9 cellular contexts compared by ENCODE assay signal in the genomic region with DNA sequence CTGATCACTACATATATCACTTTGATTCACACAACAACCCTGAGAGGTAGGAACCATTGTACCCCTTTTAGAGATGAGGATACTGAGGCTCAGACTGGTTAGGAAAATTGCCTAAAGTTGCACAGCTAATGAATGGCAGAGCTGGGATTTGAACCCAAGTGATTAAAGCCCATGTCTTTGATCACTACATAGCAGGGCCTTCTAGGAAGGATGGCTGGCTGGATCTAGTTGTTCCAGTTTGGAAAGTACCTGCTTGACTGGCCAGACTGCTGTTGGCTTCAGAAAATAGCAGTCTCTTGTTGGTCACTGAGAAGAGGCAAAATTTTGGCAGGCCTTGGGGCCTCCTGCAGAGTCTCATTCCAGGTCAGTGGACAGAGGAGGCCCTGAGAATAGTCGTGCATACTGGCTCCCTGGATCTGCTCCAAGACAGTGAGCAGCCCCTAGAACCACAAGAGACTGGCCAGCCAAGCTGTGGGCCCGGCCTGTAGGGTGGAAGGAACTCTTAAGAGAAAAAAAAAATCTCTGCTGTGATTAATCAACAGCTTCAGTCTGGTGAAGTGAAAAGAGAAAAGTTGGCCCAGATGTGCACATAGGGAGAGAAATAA. TPM values are rescaled to one million over a fixed set of nuclear protein-coding genes. Genes with fewer than 3 reads are reported as not detected.
A peak's percentile ranks its signal among the peaks of the same experiment; 100 is the strongest.
DNase-seq lines count a peak whose midpoint lies in the region; FAIRE-seq and TF ChIP-seq lines count a peak whose summit lies in the region.
"Had no signal": no experiment of that assay in that cellular context is flagged by ENCODE, and none has a peak within 500 bp of the region (broad histone marks: within the 10 kb centered on the region; RNA-seq: fewer than 3 reads in every experiment).

No MANE protein-coding gene starts in this region.

- H3K9ac ChIP-seq in rectal smooth muscle tissue (ENCODE audit: low read length), result no peak overlapping the region

- no peak overlapping the region for H3K4me3 ChIP-seq in left ventricle myocardium inferior
- no peak overlapping the region for H3K4me3 ChIP-seq in rectal smooth muscle tissue (ENCODE audit: low read length)

- H3K9me3 ChIP-seq in left ventricle myocardium inferior (replicated peaks), result no peaks in the 10 kb centered on the region

- peaks cover 66% of the 10 kb centered on the region for H3K4me1 ChIP-seq in left ventricle myocardium inferior
- H3K4me1 ChIP-seq in rectal smooth muscle tissue (ENCODE audit: control insufficient read depth, insufficient read depth, low read length), result peaks cover 22% of the 10 kb centered on the region

- intact Hi-C loops in left ventricle myocardium inferior (cut with micrococcal nuclease), result no loop called here

- TF ChIP-seq CTCF in left ventricle myocardium inferior (IDR thresholded peaks at IDR 0.05; ENCODE audit: borderline replicate concordance), result no peak

- peak overlapping the region; percentile 74 for H3K27ac ChIP-seq in left ventricle myocardium inferior (replicated peaks)
- H3K27ac ChIP-seq in rectal smooth muscle tissue (ENCODE audit: low read depth, low read length), result peak overlapping the region; percentile 51

- peaks cover 8% of the 10 kb centered on the region for H3K36me3 ChIP-seq in left ventricle myocardium inferior
- no peaks in the 10 kb centered on the region for H3K36me3 ChIP-seq in rectal smooth muscle tissue (ENCODE audit: control insufficient read depth, insufficient read depth, low read length)

- H3K27me3 ChIP-seq in left ventricle myocardium inferior (ENCODE audit: low read depth) (no peaks in the 10 kb centered on the region), rectal smooth muscle tissue (ENCODE audit: control insufficient read depth, insufficient read depth, low read length) (no peaks in the 10 kb centered on the region)

- FAIRE-seq in GM12891 (lab: Jason Lieb, UNC), result peak; percentile 40
- FAIRE-seq: TTC549 had no signal

- DNase-seq in GM12891 (ENCODE audit: insufficient read length, low spot score) (no peak), amniotic epithelial cell (ENCODE audit: low read depth) (peak; percentile 72), left ventricle myocardium inferior (peak; percentile 26), SIG-M5 treated with dmso at 0.1 percent for 504 hours (lab: John Stamatoyannopoulos, UW; ENCODE audit: unreplicated experiment) (no peak), middle frontal gyrus (ENCODE audit: extremely low spot score, low spot score) (no peak)
- DNase-seq in activated CD4-positive, CD25-positive, alpha-beta regulatory T cell (lab: John Stamatoyannopoulos, UW), result no peak
- no peak for DNase-seq in activated T-cell treated with anti-CD3 and anti-CD28 coated beads, Interleukin-2, amount 50 U/mL, for 48 hours

- no peak for TF ChIP-seq POLR2A in GM12891 (IDR thresholded peaks at IDR 0.05; ENCODE audit: low read depth, low read length)

TF ChIP-seq in GM12891, 5 proteins besides CTCF, POLR2A, EP300 and RAD21:
- no peak for TF ChIP-seq TAF1 (IDR thresholded peaks at IDR 0.05; ENCODE audit: low read depth, low read length)
- TF ChIP-seq POLR2AphosphoS5 (IDR thresholded peaks at IDR 0.05; ENCODE audit: low read depth, low read length), result no peak
- TF ChIP-seq POU2F2 (IDR thresholded peaks at IDR 0.05; ENCODE audit: low read depth, low read length), result no peak
- no peak for TF ChIP-seq PAX5 (IDR thresholded peaks at IDR 0.05; ENCODE audit: insufficient read depth, low read length, severe bottlenecking)
- no peak for TF ChIP-seq SPI1 (IDR thresholded peaks at IDR 0.05; ENCODE audit: low read depth, low read length)
TF ChIP-seq in GM12891: peak in this region for 0.

RNA-seq across cellular contexts. Expression of gene PPARD, which starts 17.5 kb away (rescaled TPM):
- polyA plus RNA-seq in GM12891 (2012; ENCODE audit: low read depth, missing spikeins), result 7.4 TPM
- total RNA-seq in left ventricle myocardium inferior, result 14.9 TPM

Comparison
In these comparisons a context has a peak if more than half of its experiments do, and no peak if none do; other contexts are left out.
1. DNase-seq: peak in amniotic epithelial cell (single experiment) and left ventricle myocardium inferior (single experiment); none in GM12891 (single experiment), SIG-M5 treated with dmso at 0.1 percent for 504 hours (single experiment), activated CD4-positive, CD25-positive, alpha-beta regulatory T cell (0 of 4), middle frontal gyrus (single experiment) and activated T-cell treated with anti-CD3 and anti-CD28 coated beads, Interleukin-2, amount 50 U/mL, for 48 hours (0 of 2).